12 cellular contexts compared by ENCODE assay signal in genomic region chr1:42680045-42680444, GRCh38. TPM values are rescaled to one million over a fixed set of nuclear protein-coding genes. Genes with fewer than 3 reads are reported as not detected.
DNase-seq lines count a peak whose midpoint lies in the region; ATAC-seq, FAIRE-seq and TF ChIP-seq lines count a peak whose summit lies in the region.
"Had no signal": no experiment of that assay in that cellular context is flagged by ENCODE, and none has a peak within 500 bp of the region (broad histone marks: within the 10 kb centered on the region; RNA-seq: fewer than 3 reads in every experiment).

No MANE protein-coding gene starts in this region.

- no peaks in the 10 kb centered on the region for H3K27me3 ChIP-seq in ACC112 (ENCODE audit: insufficient read depth, low read length)
- no peaks in the 10 kb centered on the region for H3K27me3 ChIP-seq in DOHH2 (ENCODE audit: control insufficient read depth, low read length)
- H3K27me3 ChIP-seq in tibial artery: no peaks in the 10 kb centered on the region
- H3K27me3 ChIP-seq: foreskin keratinocyte had no signal

- H3K9me3 ChIP-seq in DOHH2 (ENCODE audit: control insufficient read depth, insufficient read depth, low read length) (no peaks in the 10 kb centered on the region), T-helper 17 cell (ENCODE audit: control insufficient read depth, low read length, poor library complexity, severe bottlenecking) (no peaks in the 10 kb centered on the region), tibial artery (no peaks in the 10 kb centered on the region)

- no peak for TF ChIP-seq CTCF in DOHH2 (IDR thresholded peaks at IDR 0.05; ENCODE audit: low read depth, low read length, poor library complexity, severe bottlenecking)
- TF ChIP-seq CTCF in tibial artery (IDR thresholded peaks at IDR 0.05): no peak

- H3K4me1 ChIP-seq in ACC112 (ENCODE audit: control insufficient read depth, insufficient read depth, low read length, unreplicated experiment) (peaks cover 24% of the 10 kb centered on the region), DOHH2 (ENCODE audit: control insufficient read depth, low read length) (peaks cover 43% of the 10 kb centered on the region), tibial artery (peaks cover 0 to 35% (median 25%) of the 10 kb centered on the region in 4 donors)

- H3K4me3 ChIP-seq in ACC112 (ENCODE audit: low read depth, low read length) (peak overlapping the region; percentile 96), DOHH2 (ENCODE audit: low read length) (peak overlapping the region; percentile 77), tibial artery (no peak overlapping the region)

- intact Hi-C loops in tibial artery (cut with DNase I; ENCODE audit: low total_unique reads): loop anchor here (5.0 to 10.0 kb wide), 3 partner anchors 77 to 223 kb away; partner anchors contain the start of genes PPCS, ZMYND12 and ZNF691

- H3K79me2 ChIP-seq in ACC112 (ENCODE audit: control insufficient read depth, insufficient read depth, low read length, unreplicated experiment) (peaks cover 40% of the 10 kb centered on the region), DOHH2 (ENCODE audit: control insufficient read depth, low read length) (peaks cover 50% of the 10 kb centered on the region)

- H3K27me3 Mint-ChIP-seq in T-helper 17 cell (no peaks in the 10 kb centered on the region), memory B cell (no peaks in the 10 kb centered on the region)

- H2AFZ ChIP-seq in ACC112 (ENCODE audit: low read length, unreplicated experiment): no peak overlapping the region
- H2AFZ ChIP-seq: parathyroid adenoma had no signal

- no peak for ATAC-seq in T-helper 17 cell
- no peak for ATAC-seq in memory B cell (ENCODE audit: low read depth)
- ATAC-seq in HG03196 (IDR thresholded peaks at IDR 0.05; ENCODE audit: unreplicated experiment): no peak
- ATAC-seq: foreskin keratinocyte, left colon had no signal

- H3K36me3 ChIP-seq in ACC112 (ENCODE audit: insufficient read depth, low read length) (peaks cover 24% of the 10 kb centered on the region), DOHH2 (ENCODE audit: control insufficient read depth, low read length) (peaks cover 41% of the 10 kb centered on the region), tibial artery (peaks cover 0 to 20% (median 5%) of the 10 kb centered on the region in 3 donors)

- H4K20me1 ChIP-seq in DOHH2 (ENCODE audit: control insufficient read depth, insufficient read depth, low read depth, low read length): peaks cover 20% of the 10 kb centered on the region

- H3K27ac Mint-ChIP-seq in T-helper 17 cell (no peak overlapping the region), memory B cell (no peak overlapping the region)

- no peaks in the 10 kb centered on the region for H3K9me2 ChIP-seq in DOHH2 (replicated peaks; ENCODE audit: control insufficient read depth, low read length)

- H3K4me1 Mint-ChIP-seq in T-helper 17 cell (peaks cover 33% of the 10 kb centered on the region), memory B cell (peaks cover 30% of the 10 kb centered on the region)

- peak overlapping the region; percentile 81 for H3K4me2 ChIP-seq in DOHH2 (ENCODE audit: low read length)

- no peak for FAIRE-seq in RCC 7860 (lab: Jason Lieb, UNC)

- H3K9me3 Mint-ChIP-seq in memory B cell: no peaks in the 10 kb centered on the region

- H3K4me3 Mint-ChIP-seq in T-helper 17 cell: peak overlapping the region; percentile 80
- peak overlapping the region; percentile 8 for H3K4me3 Mint-ChIP-seq in memory B cell

- H3K36me3 Mint-ChIP-seq in T-helper 17 cell (ENCODE audit: low read depth): peaks cover 12% of the 10 kb centered on the region
- H3K36me3 Mint-ChIP-seq in memory B cell: peaks cover 18% of the 10 kb centered on the region

- H3F3A ChIP-seq in DOHH2 (ENCODE audit: control insufficient read depth, insufficient read depth): peaks cover 8% of the 10 kb centered on the region; the same call in 1 of the 2 replicates

- no peak for DNase-seq in T-helper 17 cell
- no peak for DNase-seq in memory B cell (ENCODE audit: low spot score in 2 of 2)
- no peak for DNase-seq in activated CD8-positive, alpha-beta memory T cell treated with anti-CD3 and anti-CD28 coated beads, Interleukin-2, amount 50 U/mL, for 4 hours
- DNase-seq in RCC 7860 (ENCODE audit: low spot score): no peak
- DNase-seq in tibial artery: no peak
- DNase-seq: COR-L47, foreskin keratinocyte, left colon had no signal

- no peak overlapping the region for H3K27ac ChIP-seq in ACC112 (ENCODE audit: low read depth, low read length)
- H3K27ac ChIP-seq in DOHH2 (ENCODE audit: low read depth, low read length): no peak overlapping the region
- H3K27ac ChIP-seq in tibial artery: no peak overlapping the region
- H3K27ac ChIP-seq: foreskin keratinocyte, parathyroid adenoma had no signal

RNA-seq across cellular contexts. Expression of gene YBX1, which starts 2.2 kb away (rescaled TPM):
- total RNA-seq in T-helper 17 cell: 100 to 1,000 TPM; 340 to 372 TPM

RNA-seq across cellular contexts. Expression of gene PPIH, which starts 21.8 kb away (rescaled TPM):
- total RNA-seq in T-helper 17 cell: 10 to 100 TPM; 31.1 to 39.2 TPM

RNA-seq across cellular contexts. Expression of gene CLDN19, which starts 60.0 kb away (rescaled TPM):
- total RNA-seq in T-helper 17 cell: not detected
- total RNA-seq: foreskin keratinocyte, left colon had no signal

Comparison
In these comparisons a context has a peak if more than half of its experiments do, and no peak if none do; other contexts are left out.
1. H3K4me3 ChIP-seq: peak in ACC112 (single experiment) and DOHH2 (single experiment); none in tibial artery (0 of 2).